18 cellular contexts compared by ENCODE assay signal in genomic region chr22:47201996-47202818, GRCh38.
"Had no signal": no experiment of that assay in that cellular context is flagged by ENCODE, and none has a peak within 500 bp of the region (broad histone marks: within the 10 kb centered on the region; RNA-seq: fewer than 3 reads in every experiment).

No MANE protein-coding gene starts in this region.

- H3K27me3 ChIP-seq: thyroid gland had no signal

- H3K36me3 ChIP-seq: adrenal gland, gastroesophageal sphincter, thyroid gland, WERI-Rb-1 had no signal

- DNase-seq: activated CD4-positive, alpha-beta T cell treated with anti-CD3 and anti-CD28 coated beads for 48 hours; activated naive CD4-positive, alpha-beta T cell treated with anti-CD3 and anti-CD28 coated beads, Interleukin-2, amount 50 U/mL, for 16 hours; caudate nucleus; cortex of kidney; effector memory CD4-positive, alpha-beta T cell; SK-N-SH; stimulated activated CD4-positive, alpha-beta T cell treated with anti-CD3 and anti-CD28 coated beads, Interleukin-4, amount 100 ng/mL, for 1 hour; T-helper 1 cell; thyroid gland; WERI-Rb-1 had no signal

- H3K9ac ChIP-seq: SK-N-SH had no signal

- H3K4me2 ChIP-seq: SK-N-SH had no signal

- H3K9me3 Mint-ChIP-seq: activated T-helper 17 cell treated with anti-CD3 and anti-CD28 coated beads, Interleukin-2, amount 50 U/mL, for 72 hours; stimulated activated naive CD8-positive, alpha-beta T cell treated with anti-CD3 and anti-CD28 coated beads, Interleukin-15, amount 100 ng/mL, for 72 hours had no signal

- H3K4me1 Mint-ChIP-seq: mesothelial cell of epicardium; stimulated activated naive CD8-positive, alpha-beta T cell treated with anti-CD3 and anti-CD28 coated beads, Interleukin-15, amount 100 ng/mL, for 72 hours had no signal

- H3K27ac ChIP-seq: adrenal gland, epithelial cell of prostate, gastroesophageal sphincter, psoas muscle, thyroid gland, WERI-Rb-1 had no signal

- ATAC-seq: activated T-helper 17 cell treated with anti-CD3 and anti-CD28 coated beads, Interleukin-2, amount 50 U/mL, for 72 hours; gastroesophageal sphincter; sciatic nerve; stimulated activated naive CD8-positive, alpha-beta T cell treated with anti-CD3 and anti-CD28 coated beads, Interleukin-15, amount 100 ng/mL, for 72 hours had no signal

- H3K9me3 ChIP-seq: adrenal gland, gastroesophageal sphincter, psoas muscle, SK-N-SH, thyroid gland had no signal

- H3K4me3 Mint-ChIP-seq: activated T-helper 17 cell treated with anti-CD3 and anti-CD28 coated beads, Interleukin-2, amount 50 U/mL, for 72 hours; mesothelial cell of epicardium; stimulated activated naive CD8-positive, alpha-beta T cell treated with anti-CD3 and anti-CD28 coated beads, Interleukin-15, amount 100 ng/mL, for 72 hours had no signal

- H3K27me3 Mint-ChIP-seq: stimulated activated naive CD8-positive, alpha-beta T cell treated with anti-CD3 and anti-CD28 coated beads, Interleukin-15, amount 100 ng/mL, for 72 hours had no signal

- H3K27ac Mint-ChIP-seq: activated T-helper 17 cell treated with anti-CD3 and anti-CD28 coated beads, Interleukin-2, amount 50 U/mL, for 72 hours; mesothelial cell of epicardium; stimulated activated naive CD8-positive, alpha-beta T cell treated with anti-CD3 and anti-CD28 coated beads, Interleukin-15, amount 100 ng/mL, for 72 hours had no signal

- H3K4me1 ChIP-seq: adrenal gland, gastroesophageal sphincter, psoas muscle, thyroid gland had no signal

- H3K4me3 ChIP-seq: adrenal gland, gastroesophageal sphincter, psoas muscle, thyroid gland had no signal
